Comparison of ENCODE assay signal across 17 cellular contexts in the genomic region with DNA sequence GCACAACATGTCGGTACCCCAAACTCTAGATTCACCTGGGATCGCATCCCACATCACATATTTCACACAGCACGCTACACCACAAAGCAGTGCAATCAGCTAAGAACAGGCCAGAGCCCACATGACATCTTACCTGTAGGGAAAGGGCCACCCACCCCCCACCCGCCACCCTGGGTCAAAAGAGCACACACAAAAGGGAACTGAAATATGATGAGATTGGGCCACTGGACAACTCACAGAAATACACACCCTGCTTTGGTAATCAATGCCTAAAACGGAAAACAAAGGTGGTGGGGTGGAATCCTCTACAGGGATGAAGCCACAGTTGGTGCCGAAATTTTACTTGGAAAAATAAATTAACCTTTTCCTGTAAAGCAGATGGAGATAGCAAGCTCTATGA. TPM values are rescaled to one million over a fixed set of nuclear protein-coding genes. Genes with fewer than 3 reads are reported as not detected.
A peak's percentile ranks its signal among the peaks of the same experiment; 100 is the strongest.
DNase-seq lines count a peak whose midpoint lies in the region; ATAC-seq, FAIRE-seq and TF ChIP-seq lines count a peak whose summit lies in the region.
"Had no signal": no experiment of that assay in that cellular context is flagged by ENCODE, and none has a peak within 500 bp of the region (broad histone marks: within the 10 kb centered on the region; RNA-seq: fewer than 3 reads in every experiment).

No MANE protein-coding gene starts in this region.

- no peak overlapping the region for H3K27ac Mint-ChIP-seq in CD8-positive, alpha-beta memory T cell

- H3K9me3 Mint-ChIP-seq in CD8-positive, alpha-beta memory T cell = no peaks in the 10 kb centered on the region

- no peak overlapping the region for H4K91ac ChIP-seq in neuronal stem cell (ENCODE audit: low read depth, low read length, poor library complexity)

- no peaks in the 10 kb centered on the region for H3K79me1 ChIP-seq in neuronal stem cell (ENCODE audit: low read depth, low read length)

- H2AK5ac ChIP-seq in neuronal stem cell (ENCODE audit: low read depth, low read length) = no peak overlapping the region

- no peak overlapping the region for H3K4me3 ChIP-seq in OCI-LY3 (ENCODE audit: low read length)
- H3K4me3 ChIP-seq in neuronal stem cell (ENCODE audit: low read length in 2 of 2) = no peak overlapping the region
- H3K4me3 ChIP-seq in CD8-positive, alpha-beta memory T cell (ENCODE audit: low read length) = no peak overlapping the region
- H3K4me3 ChIP-seq: A549 had no signal

- ATAC-seq in HG02885 (IDR thresholded peaks at IDR 0.05; ENCODE audit: poor library complexity, unreplicated experiment) (peak; percentile 40), GM18873 (IDR thresholded peaks at IDR 0.05; ENCODE audit: low FRiP score, unreplicated experiment) (no peak)
- ATAC-seq: A549 had no signal

- no peaks in the 10 kb centered on the region for H3K27me3 ChIP-seq in OCI-LY3 (ENCODE audit: low read depth, low read length)
- peaks cover 0 to 12% (median 0%) of the 10 kb centered on the region in 3 experiments for H3K27me3 ChIP-seq in neuronal stem cell (ENCODE audit: control insufficient read depth in 3 of 3, insufficient read depth in 3 of 3, low read depth in 1 of 3, low read length in 3 of 3)
- H3K27me3 ChIP-seq in CD8-positive, alpha-beta memory T cell (ENCODE audit: insufficient read depth, low read length, poor library complexity, severe bottlenecking) = no peaks in the 10 kb centered on the region
- H3K27me3 ChIP-seq: BE2C had no signal

- H3K27ac ChIP-seq in OCI-LY3 (ENCODE audit: low read length) = no peak overlapping the region
- H3K27ac ChIP-seq in neuronal stem cell (replicated peaks; ENCODE audit: low read length) = no peak overlapping the region
- no peak overlapping the region for H3K27ac ChIP-seq in CD8-positive, alpha-beta memory T cell (ENCODE audit: low read depth, low read length)
- H3K27ac ChIP-seq: A549, C4-2B, KMS-11 had no signal

- H3K14ac ChIP-seq in neuronal stem cell (ENCODE audit: low read length) = no peak overlapping the region

- H2BK120ac ChIP-seq in neuronal stem cell (ENCODE audit: low read depth, low read length) = no peak overlapping the region

- H3K36me3 ChIP-seq in OCI-LY3 (replicated peaks; ENCODE audit: low read depth, low read length) = no peaks in the 10 kb centered on the region
- H3K36me3 ChIP-seq in neuronal stem cell (replicated peaks in 1 of 2; ENCODE audit: control insufficient read depth in 2 of 2, insufficient read depth in 2 of 2, low read length in 2 of 2) = no peaks in the 10 kb centered on the region
- peaks cover 2% of the 10 kb centered on the region for H3K36me3 ChIP-seq in CD8-positive, alpha-beta memory T cell (ENCODE audit: insufficient read depth, low read length)
- H3K36me3 ChIP-seq: BE2C had no signal

- FAIRE-seq in GM12891 (lab: Jason Lieb, UNC) = no peak
- FAIRE-seq: A549, GM12892 had no signal

- no peak for TF ChIP-seq POLR2A in GM12891 (IDR thresholded peaks at IDR 0.05; ENCODE audit: low read depth, low read length)

- no peaks in the 10 kb centered on the region for H3K79me2 ChIP-seq in OCI-LY3 (ENCODE audit: low read length)

- H2BK12ac ChIP-seq in neuronal stem cell (ENCODE audit: low read length) = no peak overlapping the region

- no CpG with 5 or more reads among the region's 6 CpGs for WGBS in neuronal stem cell (ENCODE audit: extremely low coverage in 2 of 2, insufficient read length in 2 of 2, insufficient replicate concordance in 1 of 2), 2 donors

- H3K4me3 Mint-ChIP-seq in CD8-positive, alpha-beta memory T cell = no peak overlapping the region

- peak overlapping the region; percentile 41 for H3K4me2 ChIP-seq in OCI-LY3 (ENCODE audit: low read length)
- no peak overlapping the region for H3K4me2 ChIP-seq in neuronal stem cell (ENCODE audit: insufficient read depth, low read length, poor library complexity, severe bottlenecking)
- H3K4me2 ChIP-seq: A549, KMS-11 had no signal

- H3K36me3 Mint-ChIP-seq in CD8-positive, alpha-beta memory T cell = peaks cover 9 to 59% (median 13%) of the 10 kb centered on the region in 3 donors

- H4K8ac ChIP-seq in neuronal stem cell (ENCODE audit: low read depth, low read length) = no peak overlapping the region

- no peaks in the 10 kb centered on the region for H3K9me3 ChIP-seq in OCI-LY3 (ENCODE audit: insufficient read depth, low read length)
- no peaks in the 10 kb centered on the region for H3K9me3 ChIP-seq in neuronal stem cell (replicated peaks in 1 of 2; ENCODE audit: control insufficient read depth in 2 of 2, insufficient read depth in 1 of 2, low read depth in 1 of 2, low read length in 2 of 2)
- H3K9me3 ChIP-seq in CD8-positive, alpha-beta memory T cell (ENCODE audit: low read length) = no peaks in the 10 kb centered on the region
- H3K9me3 ChIP-seq: A549, BE2C had no signal

- no peak overlapping the region for H3K4ac ChIP-seq in neuronal stem cell (ENCODE audit: low read length)

- POLR2A ChIA-PET in CD8-positive, alpha-beta memory T cell (lab: Charles Lee) = no interaction called here

- H3K18ac ChIP-seq in neuronal stem cell (ENCODE audit: low read length) = peak overlapping the region; percentile 45

- no peak overlapping the region for H3K23ac ChIP-seq in neuronal stem cell (ENCODE audit: low read depth, low read length, poor library complexity)

- CTCF ChIA-PET in CD8-positive, alpha-beta memory T cell (lab: Charles Lee) = no interaction called here

- no peak for TF ChIP-seq CTCF in OCI-LY3 (IDR thresholded peaks at IDR 0.05; ENCODE audit: low read depth, low read length)

- H3K9ac ChIP-seq in OCI-LY3 (ENCODE audit: low read length) = no peak overlapping the region
- H3K9ac ChIP-seq in neuronal stem cell (ENCODE audit: low read depth, low read length, poor library complexity) = no peak overlapping the region
- H3K9ac ChIP-seq: KMS-11 had no signal

- no peak overlapping the region for H2BK5ac ChIP-seq in neuronal stem cell (ENCODE audit: low read length)

- H3K4me1 ChIP-seq in OCI-LY3 (ENCODE audit: low read length) (peaks cover 15% of the 10 kb centered on the region), neuronal stem cell (ENCODE audit: control insufficient read depth in 2 of 2, insufficient read depth in 1 of 2, low read depth in 1 of 2, low read length in 2 of 2) (peaks cover 0 to 5% of the 10 kb centered on the region in 2 donors)
- no peaks in the 10 kb centered on the region for H3K4me1 ChIP-seq in CD8-positive, alpha-beta memory T cell (ENCODE audit: insufficient read depth, low read length)
- H3K4me1 ChIP-seq: BE2C had no signal

- DNase-seq in GM12891 (ENCODE audit: insufficient read length, low spot score) (no peak), neuronal stem cell (ENCODE audit: low spot score) (no peak), HK-2 (ENCODE audit: unreplicated experiment) (no peak)
- no peak for DNase-seq in CD8-positive, alpha-beta memory T cell
- DNase-seq: BE2C, Calu3, DMS 273 treated with DMSO at 0.1 percent for 48 hours, DMS79, H7 had no signal

- no peaks in the 10 kb centered on the region for H3K27me3 Mint-ChIP-seq in CD8-positive, alpha-beta memory T cell

- H3K4me1 Mint-ChIP-seq in CD8-positive, alpha-beta memory T cell = peaks cover 36 to 68% (median 55%) of the 10 kb centered on the region in 3 donors

- no peak overlapping the region; the same call in 1 of the 2 replicates for H2AFZ ChIP-seq in OCI-LY3 (ENCODE audit: low read depth, low read length)
- H2AFZ ChIP-seq in neuronal stem cell (ENCODE audit: low read length) = no peak overlapping the region

- H2BK15ac ChIP-seq in neuronal stem cell (ENCODE audit: low read length) = no peak overlapping the region

- H4K20me1 ChIP-seq in OCI-LY3 (ENCODE audit: insufficient read depth, low read length) = no peaks in the 10 kb centered on the region

TF ChIP-seq in GM12891, 5 proteins besides CTCF, POLR2A, EP300 and RAD21:
- TF ChIP-seq PAX5 (IDR thresholded peaks at IDR 0.05; ENCODE audit: insufficient read depth, low read length, severe bottlenecking) (no peak), SPI1 (IDR thresholded peaks at IDR 0.05; ENCODE audit: low read depth, low read length) (peak; percentile 60)

RNA-seq across cellular contexts. Expression of a gene that starts 13.1 kb away (rescaled TPM):
- 1.0 TPM for polyA plus RNA-seq in GM12891 (2012; ENCODE audit: low read depth, missing spikeins)
- 1.6 TPM for polyA plus RNA-seq in neuronal stem cell (2013, experiment 1 of 2)
- 1.9 TPM for polyA plus RNA-seq in neuronal stem cell (2013, experiment 2 of 2)
- 10 to 100 TPM; 11.4 to 12.1 TPM for total RNA-seq in CD8-positive, alpha-beta memory T cell
- polyA plus RNA-seq in CD8-positive, alpha-beta memory T cell = 48.1 TPM
- total RNA-seq: G401 had no signal
